Comparison of ENCODE assay signal across 1 cellular context in genomic region chr15:89837830-89838178, GRCh38.
TF ChIP-seq lines count a peak whose summit lies in the region.

No MANE protein-coding gene starts in this region.

TF ChIP-seq in endothelial cell of umbilical vein, 7 proteins besides CTCF, POLR2A, EP300 and RAD21:
- TF ChIP-seq GATA2 (IDR thresholded peaks at IDR 0.05; ENCODE audit: insufficient read depth, insufficient read length, low read depth, low read length): no peak
- peak; percentile 33 for TF ChIP-seq FOS (IDR thresholded peaks at IDR 0.05; ENCODE audit: borderline replicate concordance, insufficient read depth, low read length)
